ENCODE assay signal across 29 cellular contexts in genomic region chr22:30021881-30022619, GRCh38. TPM values are rescaled to one million over a fixed set of nuclear protein-coding genes. Genes with fewer than 3 reads are reported as not detected.
DNase-seq lines count a peak whose midpoint lies in the region; ATAC-seq, FAIRE-seq and TF ChIP-seq lines count a peak whose summit lies in the region.
"Had no signal": no experiment of that assay in that cellular context is flagged by ENCODE, and none has a peak within 500 bp of the region (broad histone marks: within the 10 kb centered on the region; RNA-seq: fewer than 3 reads in every experiment).

No MANE protein-coding gene starts in this region.

- H3K4me1 Mint-ChIP-seq in activated CD8-positive, alpha-beta T cell treated with anti-CD3 and anti-CD28 coated beads for 36 hours (ENCODE audit: low read depth): peaks cover 12% of the 10 kb centered on the region
- H3K4me1 Mint-ChIP-seq: mesothelial cell of epicardium, natural killer cell had no signal

- peak; percentile 46 for FAIRE-seq in urothelium cell line (lab: Jason Lieb, UNC)

- TF ChIP-seq POLR2A in sigmoid colon (IDR thresholded peaks at IDR 0.05): no peak

- peaks cover 36% of the 10 kb centered on the region for H3K36me3 Mint-ChIP-seq in activated CD8-positive, alpha-beta T cell treated with anti-CD3 and anti-CD28 coated beads for 36 hours (ENCODE audit: low read depth)
- H3K36me3 Mint-ChIP-seq: natural killer cell had no signal

- no peaks in the 10 kb centered on the region for H3K27me3 ChIP-seq in right atrium auricular region
- no peaks in the 10 kb centered on the region for H3K27me3 ChIP-seq in sigmoid colon
- H3K27me3 ChIP-seq: ascending aorta, esophagus squamous epithelium, gastroesophageal sphincter had no signal

- no peak overlapping the region for H3K4me3 Mint-ChIP-seq in activated CD8-positive, alpha-beta T cell treated with anti-CD3 and anti-CD28 coated beads for 36 hours
- H3K4me3 Mint-ChIP-seq: activated naive CD4-positive, alpha-beta T cell treated with anti-CD3 and anti-CD28 coated beads for 36 hours; effector memory CD8-positive, alpha-beta T cell; mesothelial cell of epicardium; natural killer cell had no signal

- no peak for TF ChIP-seq EP300 in sigmoid colon (IDR thresholded peaks at IDR 0.05)

- DNase-seq in Right ventricle myocardium superior: peak; percentile 57
- DNase-seq in right atrium auricular region (ENCODE audit: low spot score): no peak
- no peak for DNase-seq in activated CD8-positive, alpha-beta T cell treated with anti-CD3 and anti-CD28 coated beads for 36 hours
- DNase-seq in left cardiac atrium: peak; percentile 39
- DNase-seq in urothelium cell line (ENCODE audit: low spot score): no peak
- DNase-seq in sigmoid colon: no peak
- no peak for DNase-seq in stimulated activated CD4-positive, alpha-beta T cell treated with anti-CD3 and anti-CD28 coated beads, Interleukin-12 subunit alpha, Interleukin-12 subunit beta, amount 100 ng/mL, for 4 hours
- no peak for DNase-seq in COLO668 (lab: John Stamatoyannopoulos, UW; ENCODE audit: unreplicated experiment)
- DNase-seq: activated CD4-positive, alpha-beta T cell treated with anti-CD3 and anti-CD28 coated beads, Interleukin-2, amount 50 U/mL, for 48 hours; activated naive CD4-positive, alpha-beta T cell treated with anti-CD3 and anti-CD28 coated beads for 36 hours; COR-L47; effector memory CD8-positive, alpha-beta T cell; esophagus squamous epithelium; KBM-7; kidney glomerular epithelial cell; natural killer cell; NCI-H1694 treated with DMSO at 0.1 percent for 48 hours; stimulated activated CD4-positive, alpha-beta T cell treated with anti-CD3 and anti-CD28 coated beads, Interleukin-1b, Interleukin-23, amount 100 ng/mL, for 48 hours; stimulated activated naive CD4-positive, alpha-beta T cell; SW 1271; trophoblast cell had no signal

- CTCF ChIA-PET in activated CD8-positive, alpha-beta T cell treated with anti-CD3 and anti-CD28 coated beads for 36 hours (lab: Charles Lee): interaction anchor here (1.0 to 1.5 kb wide), 3 partner anchors 17 to 67 kb away, joined by 3 to 8 read pairs (median 4); no protein-coding TSS in a partner anchor

- H3K4me3 ChIP-seq in right atrium auricular region (no peak overlapping the region), sigmoid colon (no peak overlapping the region)
- H3K4me3 ChIP-seq: ascending aorta, esophagus squamous epithelium, gastroesophageal sphincter, HAP-1 had no signal

- H3K9me3 Mint-ChIP-seq in activated CD8-positive, alpha-beta T cell treated with anti-CD3 and anti-CD28 coated beads for 36 hours: no peaks in the 10 kb centered on the region
- H3K9me3 Mint-ChIP-seq: activated naive CD4-positive, alpha-beta T cell treated with anti-CD3 and anti-CD28 coated beads for 36 hours; effector memory CD8-positive, alpha-beta T cell; mesothelial cell of epicardium; natural killer cell had no signal

- TF ChIP-seq CTCF in right atrium auricular region (IDR thresholded peaks at IDR 0.05) (no peak), sigmoid colon (IDR thresholded peaks at IDR 0.05) (no peak)
- TF ChIP-seq CTCF in activated CD8-positive, alpha-beta T cell treated with anti-CD3 and anti-CD28 coated beads for 36 hours (IDR thresholded peaks at IDR 0.05): no peak

- H3K36me3 ChIP-seq in right atrium auricular region: peaks cover 100% of the 10 kb centered on the region
- peaks cover 53 to 100% (median 85%) of the 10 kb centered on the region in 4 donors for H3K36me3 ChIP-seq in sigmoid colon

- peak overlapping the region; percentile 84 for H3K27ac Mint-ChIP-seq in activated CD8-positive, alpha-beta T cell treated with anti-CD3 and anti-CD28 coated beads for 36 hours
- H3K27ac Mint-ChIP-seq: activated naive CD4-positive, alpha-beta T cell treated with anti-CD3 and anti-CD28 coated beads for 36 hours; effector memory CD8-positive, alpha-beta T cell; mesothelial cell of epicardium; natural killer cell had no signal

- H3K27ac ChIP-seq in right atrium auricular region: no peak overlapping the region
- H3K27ac ChIP-seq in sigmoid colon: no peak overlapping the region
- H3K27ac ChIP-seq: ascending aorta, esophagus squamous epithelium, gastroesophageal sphincter had no signal

- H3K9me3 ChIP-seq in right atrium auricular region (no peaks in the 10 kb centered on the region), sigmoid colon (no peaks in the 10 kb centered on the region)
- H3K9me3 ChIP-seq: ascending aorta, esophagus squamous epithelium, gastroesophageal sphincter, HAP-1 had no signal

- H3K4me1 ChIP-seq in right atrium auricular region (peaks cover 0 to 9% of the 10 kb centered on the region in 2 donors), sigmoid colon (peaks cover 0 to 4% (median 0%) of the 10 kb centered on the region in 4 donors)
- H3K4me1 ChIP-seq: ascending aorta, gastroesophageal sphincter, HAP-1 had no signal

- intact Hi-C loops in Right ventricle myocardium superior (cut with DNase I) (no loop called here), left cardiac atrium (cut with DNase I) (no loop called here), sigmoid colon (cut with DNase I) (no loop called here)
- intact Hi-C loops in activated CD8-positive, alpha-beta T cell treated with anti-CD3 and anti-CD28 coated beads for 36 hours (cut with micrococcal nuclease): no loop called here

- no peaks in the 10 kb centered on the region for H3K27me3 Mint-ChIP-seq in activated CD8-positive, alpha-beta T cell treated with anti-CD3 and anti-CD28 coated beads for 36 hours
- H3K27me3 Mint-ChIP-seq: effector memory CD8-positive, alpha-beta T cell had no signal

- ATAC-seq in Right ventricle myocardium superior (ENCODE audit: poor library complexity): peak; percentile 68
- ATAC-seq in activated CD8-positive, alpha-beta T cell treated with anti-CD3 and anti-CD28 coated beads for 36 hours: no peak
- ATAC-seq in left cardiac atrium: peak; percentile 36 to 59
- ATAC-seq: effector memory CD8-positive, alpha-beta T cell; gastroesophageal sphincter; natural killer cell had no signal

- WGBS in sigmoid colon, 2 donors: 84 to 92% methylated on average over 8 of the region's 8 CpGs

- POLR2A ChIA-PET in activated CD8-positive, alpha-beta T cell treated with anti-CD3 and anti-CD28 coated beads for 36 hours (lab: Charles Lee): interaction anchor here (0.8 kb wide), 2 partner anchors 17 to 79 kb away, joined by 3 read pairs; no protein-coding TSS in a partner anchor

RNA-seq across cellular contexts. Expression of gene HORMAD2, which starts 58.2 kb away (rescaled TPM):
- not detected for total RNA-seq in Right ventricle myocardium superior
- total RNA-seq in right atrium auricular region: not detected
- not detected for total RNA-seq in activated CD8-positive, alpha-beta T cell treated with anti-CD3 and anti-CD28 coated beads for 36 hours
- total RNA-seq in left cardiac atrium: not detected
- not detected for total RNA-seq in sigmoid colon
- polyA plus RNA-seq in sigmoid colon: not detected
- total RNA-seq: activated naive CD4-positive, alpha-beta T cell treated with anti-CD3 and anti-CD28 coated beads for 36 hours; ascending aorta; chondrocyte; Daoy; esophagus squamous epithelium; gastroesophageal sphincter; mesothelial cell of epicardium; natural killer cell; NCI-H460; RPMI7951 had no signal

Comparison
In these comparisons a context has a peak if more than half of its experiments do, and no peak if none do; other contexts are left out.
1. DNase-seq: peak in Right ventricle myocardium superior (single experiment) and left cardiac atrium (single experiment); none in right atrium auricular region (single experiment), activated CD8-positive, alpha-beta T cell treated with anti-CD3 and anti-CD28 coated beads for 36 hours (single experiment), urothelium cell line (single experiment), sigmoid colon (single experiment), stimulated activated CD4-positive, alpha-beta T cell treated with anti-CD3 and anti-CD28 coated beads, Interleukin-12 subunit alpha, Interleukin-12 subunit beta, amount 100 ng/mL, for 4 hours (single experiment) and COLO668 (single experiment).